9 cellular contexts compared by ENCODE assay signal in the genomic region with DNA sequence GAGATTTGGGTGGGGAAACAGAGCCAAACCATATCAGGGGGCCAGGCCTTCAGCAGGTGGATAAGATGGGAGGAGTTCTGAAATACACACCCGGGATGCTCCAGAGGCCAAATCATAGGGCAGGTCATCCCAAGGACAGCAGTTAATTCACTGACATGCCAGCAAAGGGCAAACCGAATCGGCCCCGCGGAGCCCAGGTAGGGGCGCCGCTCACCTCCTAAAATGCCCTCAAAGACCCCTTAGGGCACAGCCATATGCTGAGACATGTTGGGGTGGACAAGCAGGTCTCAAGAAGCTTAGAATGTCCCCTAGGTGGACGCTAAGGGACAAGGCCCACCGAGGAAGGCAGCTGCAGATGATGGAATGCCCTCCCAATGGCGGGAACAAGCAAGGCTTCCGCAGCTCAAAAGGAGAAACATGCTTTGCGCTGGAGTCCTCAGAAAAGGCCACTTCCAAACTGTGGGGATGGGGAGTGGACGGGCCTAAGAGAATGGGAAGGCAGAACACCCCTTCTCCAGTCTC.
DNase-seq lines count a peak whose midpoint lies in the region; ATAC-seq lines count a peak whose summit lies in the region.
"Had no signal": no experiment of that assay in that cellular context is flagged by ENCODE, and none has a peak within 500 bp of the region (broad histone marks: within the 10 kb centered on the region; RNA-seq: fewer than 3 reads in every experiment).

No MANE protein-coding gene starts in this region.

- H3K27ac ChIP-seq in right cardiac atrium (ENCODE audit: low read length) (peak overlapping the region; percentile 40), rectal smooth muscle tissue (ENCODE audit: low read depth, low read length) (no peak overlapping the region)

- peaks cover 7% of the 10 kb centered on the region for H3K27me3 Mint-ChIP-seq in activated CD4-positive, alpha-beta memory T cell treated with anti-CD3 and anti-CD28 coated beads for 36 hours

- intact Hi-C loops in activated CD4-positive, alpha-beta memory T cell treated with anti-CD3 and anti-CD28 coated beads for 36 hours (cut with micrococcal nuclease), result loop anchor here (5.0 to 10.0 kb wide), 2 partner anchors 194 to 508 kb away; no protein-coding TSS in a partner anchor
- intact Hi-C loops in right cardiac atrium (cut with DNase I), result no loop called here

- ATAC-seq in right cardiac atrium, result no peak

- CTCF ChIA-PET in activated CD4-positive, alpha-beta memory T cell treated with anti-CD3 and anti-CD28 coated beads for 36 hours (lab: Charles Lee), result interaction anchor here (0.9 kb wide), 1 partner anchor 26 kb away, joined by 4 read pairs; no protein-coding TSS in a partner anchor

- H3K4me3 Mint-ChIP-seq in activated CD4-positive, alpha-beta memory T cell treated with anti-CD3 and anti-CD28 coated beads for 36 hours, result peak overlapping the region; percentile 73

- H3K4me1 ChIP-seq in ES-I3 (ENCODE audit: insufficient read depth, low read length), result 0 out of 2 replicates have a peak, but pooled peaks cover 3% of the 10 kb centered on the region
- peaks cover 3% of the 10 kb centered on the region for H3K4me1 ChIP-seq in right cardiac atrium (ENCODE audit: control insufficient read depth, insufficient read depth, low read length)
- no peaks in the 10 kb centered on the region for H3K4me1 ChIP-seq in rectal smooth muscle tissue (ENCODE audit: control insufficient read depth, insufficient read depth, low read length)

- H3K9me3 Mint-ChIP-seq in activated CD4-positive, alpha-beta memory T cell treated with anti-CD3 and anti-CD28 coated beads for 36 hours, result no peaks in the 10 kb centered on the region

- H3K4me1 Mint-ChIP-seq in activated CD4-positive, alpha-beta memory T cell treated with anti-CD3 and anti-CD28 coated beads for 36 hours (ENCODE audit: low read depth), result peaks cover 57% of the 10 kb centered on the region

- H3K9ac ChIP-seq in ES-I3 (ENCODE audit: low read depth, low read length) (peak overlapping the region; percentile 70), rectal smooth muscle tissue (ENCODE audit: low read length) (no peak overlapping the region)

- WGBS in right cardiac atrium, result 45% methylated on average over 13 of the region's 13 CpGs

- no peaks in the 10 kb centered on the region for H3K27me3 ChIP-seq in right cardiac atrium (ENCODE audit: control insufficient read depth, insufficient read depth)
- no peaks in the 10 kb centered on the region for H3K27me3 ChIP-seq in rectal smooth muscle tissue (ENCODE audit: control insufficient read depth, insufficient read depth, low read length)

- no peaks in the 10 kb centered on the region for H3K36me3 ChIP-seq in ES-I3 (ENCODE audit: insufficient read depth, low read length)
- H3K36me3 ChIP-seq in rectal smooth muscle tissue (ENCODE audit: control insufficient read depth, insufficient read depth, low read length), result peaks cover 5% of the 10 kb centered on the region

- POLR2A ChIA-PET in activated CD4-positive, alpha-beta memory T cell treated with anti-CD3 and anti-CD28 coated beads for 36 hours (lab: Charles Lee), result interaction anchor here (1.2 to 2.4 kb wide), 2 partner anchors 10 to 145 kb away, joined by 3 to 8 read pairs; a partner anchor contains a TSS

- DNase-seq in activated CD4-positive, alpha-beta memory T cell treated with anti-CD3 and anti-CD28 coated beads for 36 hours, result no peak
- no peak for DNase-seq in right cardiac atrium
- DNase-seq in SKM-1 treated with dmso at 0.1 percent for 144 hours (lab: John Stamatoyannopoulos, UW; ENCODE audit: unreplicated experiment), result no peak
- DNase-seq in NCI-H146 treated with DMSO at 0.1 percent for 48 hours (lab: John Stamatoyannopoulos, UW; ENCODE audit: unreplicated experiment), result no peak
- DNase-seq in HuH-7.5 (ENCODE audit: low spot score), result no peak
- no peak for DNase-seq in activated effector memory CD4-positive, alpha-beta T cell treated with anti-CD3 and anti-CD28 coated beads, Interleukin-2, amount 50 U/mL, for 16 hours
- DNase-seq: T-helper 9 cell had no signal

- H3K36me3 Mint-ChIP-seq in activated CD4-positive, alpha-beta memory T cell treated with anti-CD3 and anti-CD28 coated beads for 36 hours, result no peaks in the 10 kb centered on the region

- H3K4me3 ChIP-seq in right cardiac atrium (ENCODE audit: low read length), result peak overlapping the region; percentile 87
- peak overlapping the region; percentile 44 for H3K4me3 ChIP-seq in rectal smooth muscle tissue (ENCODE audit: low read length)

- H3K27ac Mint-ChIP-seq in activated CD4-positive, alpha-beta memory T cell treated with anti-CD3 and anti-CD28 coated beads for 36 hours, result peak overlapping the region; percentile 61

- H3K9me3 ChIP-seq in ES-I3 (ENCODE audit: control insufficient read depth, insufficient read depth, low read length) (no peaks in the 10 kb centered on the region), right cardiac atrium (ENCODE audit: control insufficient read depth, low read length) (no peaks in the 10 kb centered on the region)
